24 cellular contexts compared by ENCODE assay signal in genomic region chr12:70032076-70032475, GRCh38.
DNase-seq lines count a peak whose midpoint lies in the region; ATAC-seq and TF ChIP-seq lines count a peak whose summit lies in the region.
"Had no signal": no experiment of that assay in that cellular context is flagged by ENCODE, and none has a peak within 500 bp of the region (broad histone marks: within the 10 kb centered on the region; RNA-seq: fewer than 3 reads in every experiment).

No MANE protein-coding gene starts in this region.

- H3K27me3 Mint-ChIP-seq in nephron (ENCODE audit: low read depth): no peaks in the 10 kb centered on the region
- H3K27me3 Mint-ChIP-seq: memory B cell, type B pancreatic cell had no signal

- peak overlapping the region in 2 of 3 experiments; percentile 21 to 61 for H3K27ac Mint-ChIP-seq in nephron
- H3K27ac Mint-ChIP-seq: activated CD8-positive, alpha-beta memory T cell treated with anti-CD3 and anti-CD28 coated beads, Interleukin-2, amount 10 ng/mL, durations not matched to agents 7 days and 5 days; activated naive CD4-positive, alpha-beta T cell treated with anti-CD3 and anti-CD28 coated beads, Interleukin-2, amount 10 ng/mL, durations not matched to agents 7 days and 5 days; memory B cell; type B pancreatic cell had no signal

- H3K36me3 Mint-ChIP-seq in nephron (ENCODE audit: low read depth): no peaks in the 10 kb centered on the region
- H3K36me3 Mint-ChIP-seq: activated CD8-positive, alpha-beta memory T cell treated with anti-CD3 and anti-CD28 coated beads, Interleukin-2, amount 10 ng/mL, durations not matched to agents 7 days and 5 days; activated naive CD4-positive, alpha-beta T cell treated with anti-CD3 and anti-CD28 coated beads, Interleukin-2, amount 10 ng/mL, durations not matched to agents 7 days and 5 days; memory B cell; type B pancreatic cell had no signal

- H3K9me3 Mint-ChIP-seq in nephron: peaks cover 4% of the 10 kb centered on the region
- H3K9me3 Mint-ChIP-seq: activated naive CD4-positive, alpha-beta T cell treated with anti-CD3 and anti-CD28 coated beads, Interleukin-2, amount 10 ng/mL, durations not matched to agents 7 days and 5 days had no signal

- H3K4me1 Mint-ChIP-seq in nephron: peaks cover 7% of the 10 kb centered on the region
- H3K4me1 Mint-ChIP-seq: activated CD8-positive, alpha-beta memory T cell treated with anti-CD3 and anti-CD28 coated beads, Interleukin-2, amount 10 ng/mL, durations not matched to agents 7 days and 5 days; activated naive CD4-positive, alpha-beta T cell treated with anti-CD3 and anti-CD28 coated beads, Interleukin-2, amount 10 ng/mL, durations not matched to agents 7 days and 5 days; memory B cell had no signal

- no peak for TF ChIP-seq CTCF in fibroblast of mammary gland (conservative IDR thresholded peaks at IDR 0.05; ENCODE audit: control insufficient read depth, insufficient read depth, low read depth, low read length)
- TF ChIP-seq CTCF in nephron (IDR thresholded peaks at IDR 0.05; ENCODE audit: unreplicated experiment in 3 of 3): no peak

- DNase-seq in NOMO-1 treated with DMSO at 0.1 percent for 48 hours (lab: John Stamatoyannopoulos, UW; ENCODE audit: unreplicated experiment) (peak; percentile 28), NOMO-1 treated with dmso at 0.1 percent for 144 hours (lab: John Stamatoyannopoulos, UW; ENCODE audit: unreplicated experiment) (no peak), NCI-H2171 treated with DMSO at 0.1 percent for 48 hours (lab: John Stamatoyannopoulos, UW) (peak; percentile 84), fibroblast of mammary gland (ENCODE audit: low read depth) (peak; percentile 37), islet precursor cell (no peak)
- DNase-seq: activated CD4-positive, alpha-beta T cell treated with anti-CD3 and anti-CD28 coated beads for 4 hours; activated CD8-positive, alpha-beta memory T cell treated with anti-CD3 and anti-CD28 coated beads, Interleukin-2, amount 10 ng/mL, durations not matched to agents 7 days and 5 days; activated naive CD4-positive, alpha-beta T cell treated with anti-CD3 and anti-CD28 coated beads, Interleukin-2, amount 10 ng/mL, durations not matched to agents 7 days and 5 days; amygdala; dermis blood vessel endothelial cell; DMS53; GDM1; glutamatergic neuron; NK-92 treated with Interleukin-12 subunit alpha and Interleukin-12 subunit beta, amount 100 ng/mL, for 24 hours; occipital lobe; SJCRH30; small intestine; stimulated activated CD4-positive, alpha-beta T cell treated with anti-CD3 and anti-CD28 coated beads, Interleukin-2, amount 100 ng/mL, for 24 hours had no signal

- H3K4me3 Mint-ChIP-seq in nephron: no peak overlapping the region
- H3K4me3 Mint-ChIP-seq: activated CD8-positive, alpha-beta memory T cell treated with anti-CD3 and anti-CD28 coated beads, Interleukin-2, amount 10 ng/mL, durations not matched to agents 7 days and 5 days; activated naive CD4-positive, alpha-beta T cell treated with anti-CD3 and anti-CD28 coated beads, Interleukin-2, amount 10 ng/mL, durations not matched to agents 7 days and 5 days; memory B cell; type B pancreatic cell had no signal

- no peak overlapping the region for H3K4me3 ChIP-seq in fibroblast of mammary gland (ENCODE audit: control insufficient read depth, low read depth, low read length)
- H3K4me3 ChIP-seq: SJCRH30 had no signal

- ATAC-seq in HG03097 (IDR thresholded peaks at IDR 0.05; ENCODE audit: low FRiP score, unreplicated experiment) (no peak), GM19455 (IDR thresholded peaks at IDR 0.05; ENCODE audit: unreplicated experiment) (no peak)
- ATAC-seq: activated CD8-positive, alpha-beta memory T cell treated with anti-CD3 and anti-CD28 coated beads, Interleukin-2, amount 10 ng/mL, durations not matched to agents 7 days and 5 days; Panc1 had no signal

Comparison
In these comparisons a context has a peak if more than half of its experiments do, and no peak if none do; other contexts are left out.
1. DNase-seq: peak in NOMO-1 treated with DMSO at 0.1 percent for 48 hours (single experiment), NCI-H2171 treated with DMSO at 0.1 percent for 48 hours (single experiment) and fibroblast of mammary gland (single experiment); none in NOMO-1 treated with dmso at 0.1 percent for 144 hours (single experiment) and islet precursor cell (single experiment).